In the genomic region with DNA sequence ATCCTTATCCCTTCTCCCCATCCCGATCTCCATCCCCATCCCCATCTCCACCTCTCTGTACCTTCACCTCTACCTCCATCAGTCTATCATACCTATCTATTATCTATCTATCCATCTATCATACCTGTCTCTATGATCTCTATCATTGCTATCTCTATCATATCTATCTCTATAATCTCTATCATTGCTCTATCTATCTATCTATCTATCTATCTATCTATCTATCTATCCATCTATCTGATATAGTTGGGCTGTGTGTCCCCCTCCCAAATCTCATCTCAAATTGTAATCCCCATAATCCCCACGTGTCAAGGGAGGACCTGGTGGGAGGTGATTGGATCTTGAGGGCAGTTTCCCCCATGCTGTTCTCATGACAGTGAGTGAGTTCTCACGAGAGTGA, we compare ENCODE assay signal across 34 cellular contexts.
"Had no signal": no experiment of that assay in that cellular context is flagged by ENCODE, and none has a peak within 500 bp of the region (broad histone marks: within the 10 kb centered on the region; RNA-seq: fewer than 3 reads in every experiment).

No MANE protein-coding gene starts in this region.

- H3K4me3 ChIP-seq: MG63 had no signal

- H3K9me3 ChIP-seq: MG63 had no signal

- H3K36me3 ChIP-seq: MG63 had no signal

- DNase-seq: Karpas-422, Kasumi-1, MG63, MM.1S, MV-4-11, NCI-H1048, NCI-H1092, NCI-H1092 treated with DMSO at 0.1 percent for 48 hours, NCI-H1105, NCI-H1105 treated with DMSO at 0.1 percent for 48 hours, NCI-H1417, NCI-H1417 treated with DMSO at 0.1 percent for 48 hours, NCI-H1436, NCI-H1436 treated with DMSO at 0.1 percent for 48 hours, NCI-H1694, NCI-H1694 treated with DMSO at 0.1 percent for 48 hours, NCI-H187, NCI-H187 treated with DMSO at 0.1 percent for 48 hours, NCI-H1930, NCI-H2029, NCI-H2029 treated with DMSO at 0.1 percent for 48 hours, NCI-H2081, NCI-H2081 treated with DMSO at 0.1 percent for 48 hours, NCI-H2107, NCI-H2171, NCI-H2171 treated with DMSO at 0.1 percent for 48 hours, NCI-H2227 treated with DMSO at 0.1 percent for 48 hours, NCI-H226, NCI-H345, NCI-H446, NCI-H446 treated with DMSO at 0.1 percent for 48 hours, NCI-H510A, NCI-H510A treated with DMSO at 0.1 percent for 48 hours, NCI-H524 had no signal
